In genomic region chr2:203943493-203944382, GRCh38 we compare ENCODE assay signal across 14 cellular contexts. TPM values are rescaled to one million over a fixed set of nuclear protein-coding genes. Genes with fewer than 3 reads are reported as not detected.
DNase-seq lines count a peak whose midpoint lies in the region; ATAC-seq lines count a peak whose summit lies in the region.
"Not testable (repeated sequence)": the region's sequence is repeated elsewhere in the genome, so short reads cannot be mapped to it uniquely, and the experiment has no call there.
"Had no signal": no experiment of that assay in that cellular context is flagged by ENCODE, and none has a peak within 500 bp of the region (broad histone marks: within the 10 kb centered on the region; RNA-seq: fewer than 3 reads in every experiment).

No MANE protein-coding gene starts in this region.

- H3K4me2 ChIP-seq in Karpas-422 (ENCODE audit: low read depth, low read length, poor library complexity, severe bottlenecking); mesendoderm (ENCODE audit: low read length): not testable (repeated sequence)

- H3K4me1 Mint-ChIP-seq in T-helper 17 cell = peaks cover 73% of the 10 kb centered on the region
- H3K4me1 Mint-ChIP-seq in activated CD8-positive, alpha-beta T cell treated with anti-CD3 and anti-CD28 coated beads, Interleukin-2, amount 10 ng/mL, durations not matched to agents 7 days and 5 days (ENCODE audit: low read depth) = peaks cover 83% of the 10 kb centered on the region
- peaks cover 87% of the 10 kb centered on the region for H3K4me1 Mint-ChIP-seq in activated naive CD4-positive, alpha-beta T cell treated with anti-CD3 and anti-CD28 coated beads, Interleukin-2, amount 50 U/mL, for 24 hours
- peaks cover 51 to 83% of the 10 kb centered on the region in 2 donors for H3K4me1 Mint-ChIP-seq in effector memory CD8-positive, alpha-beta T cell (ENCODE audit: low read depth in 2 of 2)

- ATAC-seq in T-helper 17 cell = peak; percentile 7
- ATAC-seq in activated CD8-positive, alpha-beta T cell treated with anti-CD3 and anti-CD28 coated beads, Interleukin-2, amount 10 ng/mL, durations not matched to agents 7 days and 5 days; effector memory CD8-positive, alpha-beta T cell (replicated peaks): not testable (repeated sequence)

- not testable (repeated sequence) for H4K8ac ChIP-seq in mesendoderm (ENCODE audit: low read depth, low read length)

- H2BK15ac ChIP-seq in mesendoderm (replicated peaks; ENCODE audit: low read depth) = not testable (repeated sequence)

- not testable (repeated sequence) for H2AFZ ChIP-seq in Karpas-422 (ENCODE audit: low read length)

- H3K36me3 ChIP-seq in Karpas-422 (ENCODE audit: insufficient read depth, low read length); mesendoderm (ENCODE audit: control insufficient read depth, insufficient read depth, low read length): not testable (repeated sequence)

- not testable (repeated sequence) for H3K27ac ChIP-seq in Karpas-422 (ENCODE audit: low read length); mesendoderm (ENCODE audit: low read depth, low read length)

- POLR2A ChIA-PET in activated CD8-positive, alpha-beta T cell treated with anti-CD3 and anti-CD28 coated beads, Interleukin-2, amount 10 ng/mL, durations not matched to agents 7 days and 5 days (lab: Charles Lee) = not testable (repeated sequence)

- not testable (repeated sequence) for H3K56ac ChIP-seq in mesendoderm (ENCODE audit: low read length)

- not testable (repeated sequence) for H3K27me3 ChIP-seq in Karpas-422 (ENCODE audit: low read length); mesendoderm (ENCODE audit: insufficient read depth, low read length, poor library complexity)

- H3K4ac ChIP-seq in mesendoderm (ENCODE audit: low read depth, low read length) = not testable (repeated sequence)

- peaks cover 17% of the 10 kb centered on the region for H3K36me3 Mint-ChIP-seq in T-helper 17 cell (ENCODE audit: low read depth)
- peaks cover 70% of the 10 kb centered on the region for H3K36me3 Mint-ChIP-seq in activated CD8-positive, alpha-beta T cell treated with anti-CD3 and anti-CD28 coated beads, Interleukin-2, amount 10 ng/mL, durations not matched to agents 7 days and 5 days (ENCODE audit: low read depth)
- H3K36me3 Mint-ChIP-seq in activated naive CD4-positive, alpha-beta T cell treated with anti-CD3 and anti-CD28 coated beads, Interleukin-2, amount 50 U/mL, for 24 hours = peaks cover 56% of the 10 kb centered on the region
- H3K36me3 Mint-ChIP-seq in effector memory CD8-positive, alpha-beta T cell (ENCODE audit: insufficient read depth) = peaks cover 20% of the 10 kb centered on the region

- H3K9me3 ChIP-seq in Karpas-422 (ENCODE audit: low read length); T-helper 17 cell (ENCODE audit: control insufficient read depth, low read length, poor library complexity, severe bottlenecking): not testable (repeated sequence)

- not testable (repeated sequence) for H2BK5ac ChIP-seq in mesendoderm (ENCODE audit: low read length)

- H3K9me2 ChIP-seq in Karpas-422 (replicated peaks; ENCODE audit: insufficient read depth, low read length) = not testable (repeated sequence)

- H3K9me3 Mint-ChIP-seq in activated CD8-positive, alpha-beta T cell treated with anti-CD3 and anti-CD28 coated beads, Interleukin-2, amount 10 ng/mL, durations not matched to agents 7 days and 5 days (ENCODE audit: insufficient read depth) = peaks cover 11% of the 10 kb centered on the region
- H3K9me3 Mint-ChIP-seq in activated naive CD4-positive, alpha-beta T cell treated with anti-CD3 and anti-CD28 coated beads, Interleukin-2, amount 50 U/mL, for 24 hours; effector memory CD8-positive, alpha-beta T cell: not testable (repeated sequence)

- not testable (repeated sequence) for H3K18ac ChIP-seq in mesendoderm (ENCODE audit: low read length)

- not testable (repeated sequence) for H4K20me1 ChIP-seq in Karpas-422 (ENCODE audit: insufficient read depth, low read depth, low read length)

- H4K5ac ChIP-seq in mesendoderm (ENCODE audit: low read length) = not testable (repeated sequence)

- not testable (repeated sequence) for H3K4me1 ChIP-seq in Karpas-422 (ENCODE audit: low read length); mesendoderm (ENCODE audit: control insufficient read depth, low read depth, low read length)

- CTCF ChIA-PET in activated CD8-positive, alpha-beta T cell treated with anti-CD3 and anti-CD28 coated beads, Interleukin-2, amount 10 ng/mL, durations not matched to agents 7 days and 5 days (lab: Charles Lee) = interaction anchor here (0.6 to 1.8 kb wide), 9 partner anchors 8 to 86 kb away, joined by 3 to 6 read pairs (median 4); no protein-coding TSS in a partner anchor

- no CpG with 5 or more reads among the region's 7 CpGs for WGBS in mesendoderm (ENCODE audit: extremely low coverage, insufficient coverage, low lambda C conversion rate)

- not testable (repeated sequence) for H3K23ac ChIP-seq in mesendoderm (ENCODE audit: low read length)

- not testable (repeated sequence) for H3K9ac ChIP-seq in Karpas-422 (ENCODE audit: low read length); mesendoderm (ENCODE audit: low read length)

- peak overlapping the region; percentile 99 for H3K27ac Mint-ChIP-seq in T-helper 17 cell
- H3K27ac Mint-ChIP-seq in activated CD8-positive, alpha-beta T cell treated with anti-CD3 and anti-CD28 coated beads, Interleukin-2, amount 10 ng/mL, durations not matched to agents 7 days and 5 days = peak overlapping the region; percentile 14
- peak overlapping the region; percentile 84 for H3K27ac Mint-ChIP-seq in activated naive CD4-positive, alpha-beta T cell treated with anti-CD3 and anti-CD28 coated beads, Interleukin-2, amount 50 U/mL, for 24 hours
- peak overlapping the region; percentile 18 to 79 for H3K27ac Mint-ChIP-seq in effector memory CD8-positive, alpha-beta T cell

- peak overlapping the region; percentile 87 for H3K4me3 Mint-ChIP-seq in T-helper 17 cell
- H3K4me3 Mint-ChIP-seq in activated CD8-positive, alpha-beta T cell treated with anti-CD3 and anti-CD28 coated beads, Interleukin-2, amount 10 ng/mL, durations not matched to agents 7 days and 5 days = not testable (repeated sequence)
- peak overlapping the region; percentile 83 for H3K4me3 Mint-ChIP-seq in activated naive CD4-positive, alpha-beta T cell treated with anti-CD3 and anti-CD28 coated beads, Interleukin-2, amount 50 U/mL, for 24 hours
- H3K4me3 Mint-ChIP-seq in effector memory CD8-positive, alpha-beta T cell = peak overlapping the region in 1 of 2 donors; percentile 65

- not testable (repeated sequence) for H3K4me3 ChIP-seq in Karpas-422 (ENCODE audit: low read length); mesendoderm (ENCODE audit: low read length)

- not testable (repeated sequence) for H3K79me1 ChIP-seq in mesendoderm (ENCODE audit: low read length)

- not testable (repeated sequence) for H3K27me3 Mint-ChIP-seq in T-helper 17 cell; activated CD8-positive, alpha-beta T cell treated with anti-CD3 and anti-CD28 coated beads, Interleukin-2, amount 10 ng/mL, durations not matched to agents 7 days and 5 days (ENCODE audit: low read depth); activated naive CD4-positive, alpha-beta T cell treated with anti-CD3 and anti-CD28 coated beads, Interleukin-2, amount 50 U/mL, for 24 hours; effector memory CD8-positive, alpha-beta T cell

- peak; percentile 46 for DNase-seq in DMS53 (lab: John Stamatoyannopoulos, UW)
- DNase-seq in Karpas-422 = peak; percentile 51
- DNase-seq in T-helper 17 cell; activated CD8-positive, alpha-beta T cell treated with anti-CD3 and anti-CD28 coated beads, Interleukin-2, amount 10 ng/mL, durations not matched to agents 7 days and 5 days; effector memory CD8-positive, alpha-beta T cell: not testable (repeated sequence)
- peak; percentile 29 for DNase-seq in mesendoderm

- not testable (repeated sequence) for H3K79me2 ChIP-seq in Karpas-422 (ENCODE audit: low read length); mesendoderm (ENCODE audit: control insufficient read depth, insufficient read depth, low read length)

- not testable (repeated sequence) for H2AK5ac ChIP-seq in mesendoderm (ENCODE audit: low read length)

- not testable (repeated sequence) for H2BK120ac ChIP-seq in mesendoderm (ENCODE audit: low read depth, low read length)

RNA-seq across cellular contexts. Expression of gene ICOS, which starts 7.2 kb away (rescaled TPM):
- not detected in 2 replicates for total RNA-seq in Karpas-422 (2014; rRNA removed; shearing (Covaris generic); ENCODE audit: low replicate concordance)
- total RNA-seq in T-helper 17 cell = 100 to 1,000 TPM in 1 of 2 donors, 10 to 100 TPM in 1; 71.5 to 122 TPM
- 10 to 100 TPM; 31.1 to 32.6 TPM for total RNA-seq in activated CD8-positive, alpha-beta T cell treated with anti-CD3 and anti-CD28 coated beads, Interleukin-2, amount 10 ng/mL, durations not matched to agents 7 days and 5 days
- 0.03 TPM for polyA plus RNA-seq in mesendoderm (2013, experiment 1 of 2)
- polyA plus RNA-seq in mesendoderm (2013, experiment 2 of 2) = 0.01 TPM
- total RNA-seq: Calu3, Daoy, HFFc6, HT1080, SJCRH30 had no signal
- polyA plus RNA-seq: neural cell, pancreas had no signal

Comparison
In these comparisons a context has a peak if more than half of its experiments do, and no peak if none do; other contexts are left out.
1. H3K27ac Mint-ChIP-seq: peak in every context shown above with its lines; median percentile 99 in T-helper 17 cell; 84 in activated naive CD4-positive, alpha-beta T cell treated with anti-CD3 and anti-CD28 coated beads, Interleukin-2, amount 50 U/mL, for 24 hours; 48 in effector memory CD8-positive, alpha-beta T cell; 14 in activated CD8-positive, alpha-beta T cell treated with anti-CD3 and anti-CD28 coated beads, Interleukin-2, amount 10 ng/mL, durations not matched to agents 7 days and 5 days.
2. RNA of gene ICOS, which starts 7.2 kb away (total RNA-seq): 71.5 to 122 TPM in T-helper 17 cell and 31.1 to 32.6 TPM in activated CD8-positive, alpha-beta T cell treated with anti-CD3 and anti-CD28 coated beads, Interleukin-2, amount 10 ng/mL, durations not matched to agents 7 days and 5 days; not detected in Karpas-422; every median in the first group is over 10 times any median in the second.